ENCODE assay signal across 8 cellular contexts in genomic region chr19:2273356-2274184, GRCh38. TPM values are rescaled to one million over a fixed set of nuclear protein-coding genes. Genes with fewer than 3 reads are reported as not detected.
A peak's percentile ranks its signal among the peaks of the same experiment; 100 is the strongest.
DNase-seq lines count a peak whose midpoint lies in the region; ATAC-seq and TF ChIP-seq lines count a peak whose summit lies in the region.

No MANE protein-coding gene starts in this region.

- H3K9me3 ChIP-seq in iPS DF 6.9 (ENCODE audit: control insufficient read depth, insufficient read depth, low read length) (no peaks in the 10 kb centered on the region), skeletal muscle satellite cell (replicated peaks; ENCODE audit: low read length) (no peaks in the 10 kb centered on the region)

- H3K4me3 ChIP-seq in iPS DF 6.9 (ENCODE audit: low read length) (no peak overlapping the region), skeletal muscle satellite cell (ENCODE audit: low read length) (peak overlapping the region; percentile 59)

- no peaks in the 10 kb centered on the region for H3K27me3 ChIP-seq in iPS DF 6.9 (ENCODE audit: control insufficient read depth, insufficient read depth, low read length)
- no peaks in the 10 kb centered on the region for H3K27me3 ChIP-seq in skeletal muscle satellite cell (ENCODE audit: control insufficient read depth, insufficient read depth, low read length)

- H3K36me3 ChIP-seq in iPS DF 6.9 (ENCODE audit: control insufficient read depth, insufficient read depth, low read length) (peaks cover 13% of the 10 kb centered on the region), skeletal muscle satellite cell (ENCODE audit: insufficient read depth, low read length) (peaks cover 44% of the 10 kb centered on the region)

- in situ Hi-C loops in ACHN (cut with HindIII; ENCODE audit: low pct_ligation_motif_present, low pct_unique_long_range_greater_than_20kb, low sequenced_read_pairs) (no loop called here), GM18951 (cut with MboI; ENCODE audit: low sequenced_read_pairs, unreplicated experiment) (no loop called here)

- no peak for ATAC-seq in GM21390 (IDR thresholded peaks at IDR 0.05; ENCODE audit: unreplicated experiment)

- WGBS in iPS DF 6.9 (ENCODE audit: insufficient coverage, insufficient read length), result no CpG with 5 or more reads among the region's 45 CpGs

- H3K4me2 ChIP-seq in skeletal muscle satellite cell (ENCODE audit: low read length), result peak overlapping the region; percentile 88

- H3K9ac ChIP-seq in skeletal muscle satellite cell (ENCODE audit: low read depth, low read length), result peak overlapping the region; percentile 61

- H3K27ac ChIP-seq in iPS DF 6.9 (ENCODE audit: low read length), result no peak overlapping the region

- DNase-seq in ACHN (peak; percentile 65), NCI-H1048 (lab: John Stamatoyannopoulos, UW) (peak; percentile 43), T-helper 9 cell (peak; percentile 75), astrocyte of the hippocampus (ENCODE audit: low read depth, low spot score) (peak; percentile 86), iPS DF 6.9 (ENCODE audit: low read depth, low spot score) (peak; percentile 66)

- H3K4me1 ChIP-seq in iPS DF 6.9 (ENCODE audit: control insufficient read depth, insufficient read depth, low read length) (peaks cover 6% of the 10 kb centered on the region), skeletal muscle satellite cell (ENCODE audit: control insufficient read depth, insufficient read depth, low read length) (peaks cover 46% of the 10 kb centered on the region)

- peak; percentile 53 for TF ChIP-seq POLR2A in GM18951 (IDR thresholded peaks at IDR 0.05; ENCODE audit: extremely low read depth, insufficient read depth, insufficient read length)

RNA-seq across cellular contexts. Expression of gene PEAK3, which starts 8.4 kb away (rescaled TPM):
- total RNA-seq in skeletal muscle satellite cell (2012; rRNA removed), result not detected in 2 replicates

RNA-seq across cellular contexts. Expression of gene JSRP1, which starts 17.4 kb away (rescaled TPM):
- 2.3 and 9.4 TPM in 2 replicates for total RNA-seq in skeletal muscle satellite cell (2012; rRNA removed)

RNA-seq across cellular contexts. Expression of gene AMH, which starts 24.4 kb away (rescaled TPM):
- 0.76 and 1.1 TPM in 2 replicates for total RNA-seq in skeletal muscle satellite cell (2012; rRNA removed)

RNA-seq across cellular contexts. Expression of gene LINGO3, which starts 34.4 kb away (rescaled TPM):
- total RNA-seq in skeletal muscle satellite cell (2012; rRNA removed), result under 0.01 TPM in 2 replicates

RNA-seq across cellular contexts. Expression of gene SF3A2, which starts 36.9 kb away (rescaled TPM):
- 25.3 and 25.8 TPM in 2 replicates for total RNA-seq in skeletal muscle satellite cell (2012; rRNA removed)
